Comparison of ENCODE assay signal across 1 cellular context in genomic region chr3:45311327-45311726, GRCh38.
TF ChIP-seq lines count a peak whose summit lies in the region.

No MANE protein-coding gene starts in this region.

TF ChIP-seq in K562, 482 proteins besides CTCF, POLR2A, EP300 and RAD21:
- TF ChIP-seq RCOR1 (IDR thresholded peaks at IDR 0.05; ENCODE audit: borderline replicate concordance in 1 of 2, low read depth in 2 of 2, low read length in 2 of 2) (no peak), PRPF4 (IDR thresholded peaks at IDR 0.05; ENCODE audit: insufficient read depth, low read depth, low read length, poor library complexity, severe bottlenecking) (no peak), CBX5 (IDR thresholded peaks at IDR 0.05; ENCODE audit: borderline replicate concordance, low read depth) (no peak)
- TF ChIP-seq, protein P1, sequence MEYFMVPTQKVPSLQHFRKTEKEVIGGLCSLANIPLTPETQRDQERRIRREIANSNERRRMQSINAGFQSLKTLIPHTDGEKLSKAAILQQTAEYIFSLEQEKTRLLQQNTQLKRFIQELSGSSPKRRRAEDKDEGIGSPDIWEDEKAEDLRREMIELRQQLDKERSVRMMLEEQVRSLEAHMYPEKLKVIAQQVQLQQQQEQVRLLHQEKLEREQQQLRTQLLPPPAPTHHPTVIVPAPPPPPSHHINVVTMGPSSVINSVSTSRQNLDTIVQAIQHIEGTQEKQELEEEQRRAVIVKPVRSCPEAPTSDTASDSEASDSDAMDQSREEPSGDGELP (CRISPR knock-in tag; IDR thresholded peaks at IDR 0.05; ENCODE audit: borderline replicate concordance) = peak; percentile 26; the same call in 1 of the 2 replicates
